In the genomic region with DNA sequence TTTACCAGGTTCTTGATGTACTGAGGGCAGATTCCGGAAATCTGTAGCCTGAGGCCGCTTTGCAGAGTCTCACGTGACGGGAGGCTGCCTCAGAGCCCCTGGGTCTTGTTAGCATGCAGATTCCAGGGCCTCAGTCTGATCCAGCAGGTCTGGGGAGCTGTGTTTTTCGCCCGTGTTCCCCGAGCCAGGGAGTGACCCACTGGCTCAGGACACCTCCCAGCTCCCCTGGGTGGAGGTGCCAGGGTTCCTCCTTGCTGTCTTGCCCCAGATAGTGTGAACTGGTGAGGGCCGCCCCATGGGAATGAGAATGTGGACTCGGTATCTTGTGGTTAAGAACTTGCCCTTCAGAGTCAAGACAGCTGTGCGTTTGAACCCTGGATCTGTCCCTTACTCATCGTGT, we compare ENCODE assay signal across 1 cellular context.
TF ChIP-seq lines count a peak whose summit lies in the region.

No MANE protein-coding gene starts in this region.

TF ChIP-seq in K562, 482 proteins besides CTCF, POLR2A, EP300 and RAD21:
- TF ChIP-seq DIDO1 (tag; IDR thresholded peaks at IDR 0.05; ENCODE audit: low read depth) (no peak), CBFA2T3 (IDR thresholded peaks at IDR 0.05) (peak; percentile 55)
